In genomic region chr6:169424821-169425240, GRCh38 we compare ENCODE assay signal across 13 cellular contexts.
DNase-seq lines count a peak whose midpoint lies in the region; ATAC-seq and TF ChIP-seq lines count a peak whose summit lies in the region.
"Had no signal": no experiment of that assay in that cellular context is flagged by ENCODE, and none has a peak within 500 bp of the region (broad histone marks: within the 10 kb centered on the region; RNA-seq: fewer than 3 reads in every experiment).

No MANE protein-coding gene starts in this region.

- 58 to 79% (median 73%) methylated on average over 24 of the region's 24 CpGs for WGBS in psoas muscle, 3 donors

- H3K36me3 Mint-ChIP-seq in Caco-2 (ENCODE audit: insufficient read depth, unreplicated experiment): no peaks in the 10 kb centered on the region
- H3K36me3 Mint-ChIP-seq: activated CD4-positive, alpha-beta memory T cell treated with anti-CD3 and anti-CD28 coated beads for 36 hours had no signal

- BruUV-seq in Caco-2 (replicated peaks; lab: Mats Ljungman, UMichigan): no TSS peak

- peak overlapping the region; percentile 13 for H3K27ac ChIP-seq in psoas muscle

- H3K27me3 Mint-ChIP-seq in Caco-2 (ENCODE audit: insufficient read depth, unreplicated experiment): no peaks in the 10 kb centered on the region

- H3K36me3 ChIP-seq in psoas muscle (ENCODE audit: insufficient read depth in 1 of 2, low read depth in 1 of 2): no peaks in the 10 kb centered on the region
- H3K36me3 ChIP-seq in Caco-2 (ENCODE audit: control insufficient read depth, insufficient read depth, low read length): no peaks in the 10 kb centered on the region

- CTCF ChIA-PET in Caco-2 (lab: Charles Lee): no interaction called here

- peak overlapping the region; percentile 38 for H3K4me3 ChIP-seq in psoas muscle
- H3K4me3 ChIP-seq in Caco-2 (ENCODE audit: low read depth, low read length): no peak overlapping the region

- H3K27ac Mint-ChIP-seq in Caco-2 (ENCODE audit: unreplicated experiment): no peak overlapping the region
- H3K27ac Mint-ChIP-seq: activated CD4-positive, alpha-beta memory T cell treated with anti-CD3 and anti-CD28 coated beads for 36 hours; stimulated activated naive CD8-positive, alpha-beta T cell treated with anti-CD3 and anti-CD28 coated beads, Interleukin-15, Interleukin-2, amounts not matched to agents 100 ng/mL and 50 ng/mL, for 24 hours had no signal

- peaks cover 11% of the 10 kb centered on the region for H3K9me3 Mint-ChIP-seq in Caco-2 (ENCODE audit: unreplicated experiment)

- peak; percentile 65 for DNase-seq in Daoy (ENCODE audit: low read depth)
- DNase-seq in NCI-H2029 (lab: John Stamatoyannopoulos, UW): peak; percentile 35
- DNase-seq in psoas muscle: peak in 1 of 2 donors; percentile 77
- no peak for DNase-seq in A172 (ENCODE audit: low spot score)
- no peak for DNase-seq in Caco-2
- DNase-seq: activated CD4-positive, alpha-beta memory T cell treated with anti-CD3 and anti-CD28 coated beads for 36 hours; activated gamma-delta T cell treated with Interleukin-2 at 50 U/mL for 16 hours; NCI-H1105; NCI-H446 treated with DMSO at 0.1 percent for 48 hours had no signal

- H3K27me3 ChIP-seq in psoas muscle (ENCODE audit: insufficient read depth in 3 of 3, low read length in 2 of 3) (peaks cover 0 to 7% (median 0%) of the 10 kb centered on the region in 3 donors), Caco-2 (replicated peaks; ENCODE audit: control insufficient read depth, insufficient read depth, low read length) (no peaks in the 10 kb centered on the region)

- ATAC-seq in esophagus mucosa (peak; percentile 46), psoas muscle (peak in 3 of 4 donors; percentile 64 to 78 (median 71)), HG03097 (IDR thresholded peaks at IDR 0.05; ENCODE audit: low FRiP score, unreplicated experiment) (no peak), GM21529 (IDR thresholded peaks at IDR 0.05; ENCODE audit: unreplicated experiment) (no peak)

- no peaks in the 10 kb centered on the region for H3K4me1 Mint-ChIP-seq in Caco-2 (ENCODE audit: low read depth, unreplicated experiment)

- no peaks in the 10 kb centered on the region for H3K4me1 ChIP-seq in psoas muscle
- H3K4me1 ChIP-seq in Caco-2: no peaks in the 10 kb centered on the region

- H3K4me3 Mint-ChIP-seq in Caco-2 (ENCODE audit: unreplicated experiment): no peak overlapping the region
- H3K4me3 Mint-ChIP-seq: activated CD4-positive, alpha-beta memory T cell treated with anti-CD3 and anti-CD28 coated beads for 36 hours; stimulated activated naive CD8-positive, alpha-beta T cell treated with anti-CD3 and anti-CD28 coated beads, Interleukin-15, Interleukin-2, amounts not matched to agents 100 ng/mL and 50 ng/mL, for 24 hours had no signal

- H3K9me3 ChIP-seq in psoas muscle (no peaks in the 10 kb centered on the region), Caco-2 (no peaks in the 10 kb centered on the region)

- intact Hi-C loops in psoas muscle (cut with DNase I) (loop anchor here in 1 of 2 donors (10.0 kb wide), 1 partner anchor 230 kb away; no protein-coding TSS in a partner anchor), Caco-2 (cut with micrococcal nuclease; ENCODE audit: unreplicated experiment) (no loop called here)

- TF ChIP-seq CTCF in psoas muscle (IDR thresholded peaks at IDR 0.05): no peak
- TF ChIP-seq CTCF in Caco-2 (IDR thresholded peaks at IDR 0.05; ENCODE audit: insufficient read depth in 1 of 2, low read depth in 1 of 2, low read length in 1 of 2, severe bottlenecking in 1 of 2, unreplicated experiment in 1 of 2): no peak

- POLR2A ChIA-PET in Caco-2 (lab: Charles Lee): no interaction called here

Comparison
In these comparisons a context has a peak if more than half of its experiments do, and no peak if none do; other contexts are left out.
1. DNase-seq: peak in Daoy (single experiment) and NCI-H2029 (single experiment); none in A172 (single experiment) and Caco-2 (0 of 2).
2. ATAC-seq: peak in esophagus mucosa (single experiment) and psoas muscle (3 of 4); none in HG03097 (single experiment) and GM21529 (single experiment).